Comparison of ENCODE assay signal across 9 cellular contexts in genomic region chr2:85541262-85541661, GRCh38. TPM values are rescaled to one million over a fixed set of nuclear protein-coding genes. Genes with fewer than 3 reads are reported as not detected.
DNase-seq lines count a peak whose midpoint lies in the region; ATAC-seq and TF ChIP-seq lines count a peak whose summit lies in the region.
"Had no signal": no experiment of that assay in that cellular context is flagged by ENCODE, and none has a peak within 500 bp of the region (broad histone marks: within the 10 kb centered on the region; RNA-seq: fewer than 3 reads in every experiment).

No MANE protein-coding gene starts in this region.

- H3K4me1 ChIP-seq in testis, result peaks cover 26% of the 10 kb centered on the region

- H3K27me3 ChIP-seq in kidney epithelial cell (ENCODE audit: control insufficient read depth, insufficient read depth, low read length) (no peaks in the 10 kb centered on the region), testis (no peaks in the 10 kb centered on the region)

- no peaks in the 10 kb centered on the region for H3K9me3 Mint-ChIP-seq in activated CD4-positive, alpha-beta T cell treated with anti-CD3 and anti-CD28 coated beads, Interleukin-2, amount 10 ng/mL, durations not matched to agents 24 days and 14 days
- no peaks in the 10 kb centered on the region for H3K9me3 Mint-ChIP-seq in activated naive CD8-positive, alpha-beta T cell treated with anti-CD3 and anti-CD28 coated beads, Interleukin-2, amount 10 ng/mL, durations not matched to agents 7 days and 5 days
- H3K9me3 Mint-ChIP-seq: CD14-positive monocyte had no signal

- H3K27ac ChIP-seq in testis, result peak overlapping the region; percentile 20 to 99

- H3K36me3 ChIP-seq in kidney epithelial cell (ENCODE audit: control insufficient read depth, insufficient read depth, low read length), result peaks cover 7% of the 10 kb centered on the region
- H3K36me3 ChIP-seq in testis (ENCODE audit: low read depth, missing control alignments), result no peaks in the 10 kb centered on the region

- WGBS in testis, 2 donors, result 29 to 40% methylated on average over 4 of the region's 4 CpGs

- intact Hi-C loops in activated CD4-positive, alpha-beta T cell treated with anti-CD3 and anti-CD28 coated beads, Interleukin-2, amount 10 ng/mL, durations not matched to agents 24 days and 14 days (cut with micrococcal nuclease), result no loop called here
- intact Hi-C loops in testis (cut with DNase I; ENCODE audit: low total_unique reads), result no loop called here

- peaks cover 43% of the 10 kb centered on the region for H3K4me1 Mint-ChIP-seq in activated CD4-positive, alpha-beta T cell treated with anti-CD3 and anti-CD28 coated beads, Interleukin-2, amount 10 ng/mL, durations not matched to agents 24 days and 14 days
- H3K4me1 Mint-ChIP-seq in activated naive CD8-positive, alpha-beta T cell treated with anti-CD3 and anti-CD28 coated beads, Interleukin-2, amount 10 ng/mL, durations not matched to agents 7 days and 5 days, result peaks cover 35% of the 10 kb centered on the region

- H3K9me3 ChIP-seq in testis, result no peaks in the 10 kb centered on the region

- TF ChIP-seq POLR2A in testis (IDR thresholded peaks at IDR 0.05), result no peak

- H3K27me3 Mint-ChIP-seq in activated CD4-positive, alpha-beta T cell treated with anti-CD3 and anti-CD28 coated beads, Interleukin-2, amount 10 ng/mL, durations not matched to agents 24 days and 14 days, result no peaks in the 10 kb centered on the region
- no peaks in the 10 kb centered on the region for H3K27me3 Mint-ChIP-seq in activated naive CD8-positive, alpha-beta T cell treated with anti-CD3 and anti-CD28 coated beads, Interleukin-2, amount 10 ng/mL, durations not matched to agents 7 days and 5 days

- no peak for TF ChIP-seq CTCF in kidney epithelial cell (IDR thresholded peaks at IDR 0.05; ENCODE audit: insufficient read depth, low read length, poor library complexity, severe bottlenecking)
- TF ChIP-seq CTCF in testis (IDR thresholded peaks at IDR 0.05), result no peak

- H3K4me3 Mint-ChIP-seq in activated CD4-positive, alpha-beta T cell treated with anti-CD3 and anti-CD28 coated beads, Interleukin-2, amount 10 ng/mL, durations not matched to agents 24 days and 14 days, result peak overlapping the region; percentile 96
- H3K4me3 Mint-ChIP-seq in activated naive CD8-positive, alpha-beta T cell treated with anti-CD3 and anti-CD28 coated beads, Interleukin-2, amount 10 ng/mL, durations not matched to agents 7 days and 5 days, result peak overlapping the region; percentile 94

- peaks cover 63% of the 10 kb centered on the region for H3K36me3 Mint-ChIP-seq in activated CD4-positive, alpha-beta T cell treated with anti-CD3 and anti-CD28 coated beads, Interleukin-2, amount 10 ng/mL, durations not matched to agents 24 days and 14 days (ENCODE audit: low read depth)
- H3K36me3 Mint-ChIP-seq in activated naive CD8-positive, alpha-beta T cell treated with anti-CD3 and anti-CD28 coated beads, Interleukin-2, amount 10 ng/mL, durations not matched to agents 7 days and 5 days, result peaks cover 43% of the 10 kb centered on the region

- no peak for ATAC-seq in activated naive CD8-positive, alpha-beta T cell treated with anti-CD3 and anti-CD28 coated beads, Interleukin-2, amount 10 ng/mL, durations not matched to agents 7 days and 5 days (ENCODE audit: low read depth)
- ATAC-seq in activated CD4-positive, CD25-positive, alpha-beta regulatory T cell treated with anti-CD3 and anti-CD28 coated beads, Interleukin-2, amount 50 U/mL, for 24 hours, result no peak

- POLR2A ChIA-PET in activated naive CD8-positive, alpha-beta T cell treated with anti-CD3 and anti-CD28 coated beads, Interleukin-2, amount 10 ng/mL, durations not matched to agents 7 days and 5 days (lab: Charles Lee), result interaction anchor here (0.9 to 8.2 kb wide), 6 partner anchors 11 to 214 kb away, joined by 3 to 116 read pairs (median 19); partner anchors contain the start of genes SH2D6 and TGOLN2

- H3K4me3 ChIP-seq in kidney epithelial cell (ENCODE audit: low read depth, low read length), result peak overlapping the region; percentile 100
- H3K4me3 ChIP-seq in testis, result peak overlapping the region in 1 of 2 donors; percentile 94

- peak overlapping the region; percentile 58 for H3K27ac Mint-ChIP-seq in activated CD4-positive, alpha-beta T cell treated with anti-CD3 and anti-CD28 coated beads, Interleukin-2, amount 10 ng/mL, durations not matched to agents 24 days and 14 days
- no peak overlapping the region for H3K27ac Mint-ChIP-seq in activated naive CD8-positive, alpha-beta T cell treated with anti-CD3 and anti-CD28 coated beads, Interleukin-2, amount 10 ng/mL, durations not matched to agents 7 days and 5 days

- DNase-seq in activated CD4-positive, alpha-beta T cell treated with anti-CD3 and anti-CD28 coated beads, Interleukin-2, amount 10 ng/mL, durations not matched to agents 24 days and 14 days, result no peak
- DNase-seq in activated CD4-positive, alpha-beta T cell treated with anti-CD3 and anti-CD28 coated beads for 48 hours, result no peak
- no peak for DNase-seq in activated naive CD8-positive, alpha-beta T cell treated with anti-CD3 and anti-CD28 coated beads, Interleukin-2, amount 10 ng/mL, durations not matched to agents 7 days and 5 days
- no peak for DNase-seq in kidney epithelial cell (ENCODE audit: low read depth)
- no peak for DNase-seq in testis
- no peak for DNase-seq in GM03348 (ENCODE audit: low spot score)
- DNase-seq in SHP77 (lab: John Stamatoyannopoulos, UW), result no peak

RNA-seq across cellular contexts. Expression of gene MAT2A, which starts 2.3 kb away (rescaled TPM):
- total RNA-seq in activated CD4-positive, alpha-beta T cell treated with anti-CD3 and anti-CD28 coated beads, Interleukin-2, amount 10 ng/mL, durations not matched to agents 24 days and 14 days, result 481 and 492 TPM in 2 replicates
- 100 to 1,000 TPM; 218 to 222 TPM for total RNA-seq in activated naive CD8-positive, alpha-beta T cell treated with anti-CD3 and anti-CD28 coated beads, Interleukin-2, amount 10 ng/mL, durations not matched to agents 7 days and 5 days
- total RNA-seq in kidney epithelial cell (147 and 160 TPM in 2 replicates), testis (100 to 1,000 TPM; 219 to 268 TPM)
- 198 TPM for polyA plus RNA-seq in testis (ENCODE audit: insufficient read depth, low read depth, low replicate concordance)

RNA-seq across cellular contexts. Expression of gene GGCX, which starts 20.0 kb away (rescaled TPM):
- total RNA-seq in activated CD4-positive, alpha-beta T cell treated with anti-CD3 and anti-CD28 coated beads, Interleukin-2, amount 10 ng/mL, durations not matched to agents 24 days and 14 days, result 21.8 and 23.1 TPM in 2 replicates
- total RNA-seq in activated naive CD8-positive, alpha-beta T cell treated with anti-CD3 and anti-CD28 coated beads, Interleukin-2, amount 10 ng/mL, durations not matched to agents 7 days and 5 days, result 10 to 100 TPM; 24.8 to 26.8 TPM
- 25.7 and 37.0 TPM in 2 replicates for total RNA-seq in kidney epithelial cell
- 10 to 100 TPM; 26.8 to 31.8 TPM for total RNA-seq in testis
- polyA plus RNA-seq in testis (ENCODE audit: insufficient read depth, low read depth, low replicate concordance), result 21.1 TPM

RNA-seq across cellular contexts. Expression of gene VAMP8, which starts 36.1 kb away (rescaled TPM):
- total RNA-seq in activated CD4-positive, alpha-beta T cell treated with anti-CD3 and anti-CD28 coated beads, Interleukin-2, amount 10 ng/mL, durations not matched to agents 24 days and 14 days, result 90.9 and 91.3 TPM in 2 replicates
- total RNA-seq in activated naive CD8-positive, alpha-beta T cell treated with anti-CD3 and anti-CD28 coated beads, Interleukin-2, amount 10 ng/mL, durations not matched to agents 7 days and 5 days, result 100 to 1,000 TPM; 128 to 135 TPM
- 42.3 and 53.5 TPM in 2 replicates for total RNA-seq in kidney epithelial cell
- 10 to 100 TPM; 10.8 to 13.9 TPM for total RNA-seq in testis
- polyA plus RNA-seq in testis (ENCODE audit: insufficient read depth, low read depth, low replicate concordance), result 59.0 TPM

RNA-seq across cellular contexts. Expression of gene VAMP5, which starts 43.0 kb away (rescaled TPM):
- total RNA-seq in activated CD4-positive, alpha-beta T cell treated with anti-CD3 and anti-CD28 coated beads, Interleukin-2, amount 10 ng/mL, durations not matched to agents 24 days and 14 days, result 33.1 and 37.9 TPM in 2 replicates
- 10 to 100 TPM; 66.7 to 70.8 TPM for total RNA-seq in activated naive CD8-positive, alpha-beta T cell treated with anti-CD3 and anti-CD28 coated beads, Interleukin-2, amount 10 ng/mL, durations not matched to agents 7 days and 5 days
- total RNA-seq in kidney epithelial cell (16.5 and 28.5 TPM in 2 replicates), testis (10 to 100 TPM in 1 of 2 donors, 1 to 10 TPM in 1; 4.9 to 17.5 TPM)
- 36.8 TPM for polyA plus RNA-seq in testis (ENCODE audit: insufficient read depth, low read depth, low replicate concordance)

RNA-seq across cellular contexts. Expression of gene RNF181, which starts 54.3 kb away (rescaled TPM):
- 111 and 116 TPM in 2 replicates for total RNA-seq in activated CD4-positive, alpha-beta T cell treated with anti-CD3 and anti-CD28 coated beads, Interleukin-2, amount 10 ng/mL, durations not matched to agents 24 days and 14 days
- 10 to 100 TPM; 96.4 to 97.4 TPM for total RNA-seq in activated naive CD8-positive, alpha-beta T cell treated with anti-CD3 and anti-CD28 coated beads, Interleukin-2, amount 10 ng/mL, durations not matched to agents 7 days and 5 days
- total RNA-seq in kidney epithelial cell (220 and 271 TPM in 2 replicates), testis (100 to 1,000 TPM; 119 to 137 TPM)
- 189 TPM for polyA plus RNA-seq in testis (ENCODE audit: insufficient read depth, low read depth, low replicate concordance)
